Comparison of ENCODE assay signal across 8 cellular contexts in the genomic region with DNA sequence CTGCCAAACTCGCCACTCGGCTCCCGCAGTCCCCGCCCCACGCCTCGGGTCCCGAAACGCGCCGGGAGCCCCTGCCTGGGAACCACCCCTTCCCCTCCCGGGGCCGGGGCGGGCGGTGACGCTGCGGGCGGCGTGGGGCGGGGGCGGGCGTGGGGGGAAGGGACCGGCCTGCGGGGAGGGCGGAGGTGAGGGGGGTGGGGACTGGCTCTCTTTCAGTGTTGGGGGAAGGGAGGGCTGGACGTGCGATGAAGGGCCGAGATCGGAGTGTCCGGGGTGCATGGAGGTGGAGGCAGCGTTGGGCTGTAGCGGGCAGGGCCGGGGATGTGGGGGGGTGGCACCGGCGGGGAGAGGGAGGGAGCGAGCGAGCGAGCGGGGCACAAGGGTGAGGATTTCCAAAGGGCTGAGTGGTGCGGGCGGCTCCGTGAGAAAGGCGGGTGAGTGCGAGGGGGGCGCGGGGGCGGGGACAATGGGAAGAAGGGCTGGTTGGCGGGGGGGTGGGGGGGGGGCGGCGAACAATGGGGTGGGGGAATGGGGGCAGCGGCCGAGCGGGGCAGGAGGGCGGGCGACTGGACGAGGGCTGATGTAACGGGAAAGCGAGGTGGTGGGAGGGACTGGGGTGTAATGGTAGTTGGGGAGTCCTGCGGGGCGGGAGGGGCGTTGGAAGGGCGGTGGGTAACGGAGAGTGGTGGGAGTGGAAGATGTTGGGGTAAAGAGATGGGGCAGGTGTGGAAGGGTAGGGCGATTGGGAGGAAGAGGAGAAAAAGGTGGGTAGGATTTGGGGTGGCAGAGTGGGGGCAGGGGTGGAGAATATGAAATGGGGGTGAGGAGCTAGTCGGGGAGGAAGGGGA. TPM values are rescaled to one million over a fixed set of nuclear protein-coding genes. Genes with fewer than 3 reads are reported as not detected.
DNase-seq lines count a peak whose midpoint lies in the region; TF ChIP-seq lines count a peak whose summit lies in the region.

No MANE protein-coding gene starts in this region.

- H3K4me1 Mint-ChIP-seq in endodermal cell: peaks cover 11% of the 10 kb centered on the region

- no peaks in the 10 kb centered on the region for H3K36me3 Mint-ChIP-seq in endodermal cell (ENCODE audit: low read depth)

- no peaks in the 10 kb centered on the region for H3K9me3 Mint-ChIP-seq in endodermal cell

- 0% methylated on average over 2 to 29 of the region's 64 CpGs for WGBS in endodermal cell (ENCODE audit: insufficient coverage in 1 of 2, insufficient read length in 1 of 2), 2 experiments

- TF ChIP-seq POLR2A in NB4 (IDR thresholded peaks at IDR 0.05; ENCODE audit: extremely low read depth, insufficient read length): no peak

- peak overlapping the region; percentile 90 for H3K4me3 ChIP-seq in NB4 (ENCODE audit: low read depth, low read length)
- peak overlapping the region; percentile 86 for H3K4me3 ChIP-seq in endodermal cell (ENCODE audit: low read length)

- H3K27me3 ChIP-seq in endodermal cell (ENCODE audit: control insufficient read depth, insufficient read depth, low read length, poor library complexity, severe bottlenecking): peaks cover 26% of the 10 kb centered on the region

- peak overlapping the region; percentile 54 for H3K9ac ChIP-seq in endodermal cell (ENCODE audit: extremely low read depth, low read length, poor library complexity, severe bottlenecking)

- peak overlapping the region; percentile 55 for H3K27ac Mint-ChIP-seq in endodermal cell

- peak overlapping the region; percentile 77 for H3K4me3 Mint-ChIP-seq in endodermal cell

- no peaks in the 10 kb centered on the region for H3K9me3 ChIP-seq in endodermal cell (ENCODE audit: control insufficient read depth, low read length)

- peaks cover 36% of the 10 kb centered on the region for H3K27me3 Mint-ChIP-seq in endodermal cell (ENCODE audit: insufficient read depth)

- peak; percentile 75 for DNase-seq in GM10248 (ENCODE audit: extremely low spot score)
- DNase-seq in H4 (ENCODE audit: low spot score): peak; percentile 64
- DNase-seq in NB4 (ENCODE audit: low read depth): peak; percentile 80
- peak; percentile 63 for DNase-seq in activated CD8-positive, alpha-beta memory T cell treated with anti-CD3 and anti-CD28 coated beads for 24 hours
- DNase-seq in endodermal cell: peak; percentile 87
- peak; percentile 57 for DNase-seq in mucosa of gallbladder (ENCODE audit: low spot score)
- peak; percentile 24 to 31 for DNase-seq in stimulated activated CD8-positive, alpha-beta memory T cell treated with anti-CD3 and anti-CD28 coated beads, Interleukin-7, amount 100 ng/mL, for 1 hour (ENCODE audit: low read depth in 2 of 2)
- DNase-seq in SK-N-DZ (ENCODE audit: low spot score): no peak

- POLR2A ChIA-PET in GM10248 (lab: Yijun Ruan, JAX): interaction anchor here (0.6 to 1.3 kb wide), 2 partner anchors 77 to 869 kb away, joined by 3 to 6 read pairs; no protein-coding TSS in a partner anchor

- peaks cover 10% of the 10 kb centered on the region for H3K36me3 ChIP-seq in endodermal cell (ENCODE audit: control insufficient read depth, insufficient read depth, low read length)

- H3K4me1 ChIP-seq in endodermal cell (ENCODE audit: control insufficient read depth, insufficient read depth, low read length): no peaks in the 10 kb centered on the region

- TF ChIP-seq CTCF in GM10248 (IDR thresholded peaks at IDR 0.05; ENCODE audit: control extremely low read depth, extremely low read depth, low read depth, missing control alignments): no peak
- TF ChIP-seq CTCF in NB4 (IDR thresholded peaks at IDR 0.05; ENCODE audit: low read depth, low read length): no peak
- no peak for TF ChIP-seq CTCF in endodermal cell (conservative IDR thresholded peaks at IDR 0.05)

- peak overlapping the region; percentile 88 for H3K27ac ChIP-seq in endodermal cell (ENCODE audit: low read depth, low read length)

- CTCF ChIA-PET in GM10248 (lab: Yijun Ruan, JAX): interaction anchor here (1.2 to 3.4 kb wide), 6 partner anchors 10 to 194 kb away, joined by 3 to 19 read pairs (median 4); no protein-coding TSS in a partner anchor

RNA-seq across cellular contexts. Expression of gene DCUN1D4, which starts 0.6 kb away (rescaled TPM):
- total RNA-seq in H4 (2014; rRNA removed; shearing (Covaris generic)): 34.8 and 38.8 TPM in 2 replicates
- total RNA-seq in endodermal cell: 10 to 100 TPM; 42.0 to 51.5 TPM
- 32.6 TPM for polyA plus RNA-seq in endodermal cell (2013, experiment 1 of 2)
- 40.9 TPM for polyA plus RNA-seq in endodermal cell (2013, experiment 2 of 2)
- 62.2 TPM for total RNA-seq in mucosa of gallbladder
- polyA plus RNA-seq in SK-N-DZ (2014; cell fraction: cytosol; rRNA removed): 34.3 and 34.7 TPM in 2 replicates
- 93.5 and 120 TPM in 2 replicates for polyA plus RNA-seq in SK-N-DZ (2014; cell fraction: nucleus; rRNA removed)
